In the genomic region with DNA sequence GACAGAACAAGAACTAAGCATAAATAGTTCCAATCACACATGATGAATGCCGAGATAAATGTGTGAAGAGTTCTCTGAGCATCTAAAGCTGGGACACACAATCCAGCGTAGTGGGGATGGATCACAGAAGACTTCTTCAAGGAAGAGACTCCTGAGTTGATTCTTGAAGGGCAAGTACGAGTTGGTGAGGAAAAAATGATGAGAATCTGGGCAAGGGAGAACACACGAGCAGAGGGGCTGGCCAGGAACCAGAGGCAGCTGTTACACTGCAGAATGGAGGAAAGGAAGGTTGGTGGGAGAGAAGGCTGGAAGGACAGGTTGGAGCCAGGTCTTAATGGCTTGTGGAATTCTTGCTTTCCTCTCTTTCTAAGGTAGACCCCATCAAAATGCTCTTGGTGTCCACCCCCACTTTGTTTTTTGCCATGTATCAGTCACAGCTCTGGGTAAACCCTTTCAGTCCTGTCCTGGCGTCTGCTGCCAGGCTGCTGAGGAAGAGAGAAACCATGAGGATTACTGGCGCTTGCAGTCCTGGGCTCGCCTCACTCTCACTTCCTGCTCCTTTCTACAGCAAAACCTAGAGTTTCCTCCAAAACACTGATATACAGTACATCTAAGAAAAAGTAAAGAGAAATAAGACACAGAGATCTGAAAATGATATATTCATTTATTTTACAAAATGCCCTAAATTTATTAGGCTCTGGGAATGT, we compare ENCODE assay signal across 12 cellular contexts.
A peak's percentile ranks its signal among the peaks of the same experiment; 100 is the strongest.
DNase-seq lines count a peak whose midpoint lies in the region; ATAC-seq, FAIRE-seq and TF ChIP-seq lines count a peak whose summit lies in the region.
"Had no signal": no experiment of that assay in that cellular context is flagged by ENCODE, and none has a peak within 500 bp of the region (broad histone marks: within the 10 kb centered on the region; RNA-seq: fewer than 3 reads in every experiment).

No MANE protein-coding gene starts in this region.

- SMC1A ChIA-PET in GM12878 (lab: Charles Lee; ENCODE audit: uncharacterized antibody, unreplicated experiment), result interaction anchor here (0.9 to 2.1 kb wide), 10 partner anchors 18 to 141 kb away, joined by 3 to 8 read pairs (median 3); no protein-coding TSS in a partner anchor

- H3K9me3 ChIP-seq in GM12878 (replicated peaks; ENCODE audit: control insufficient read depth, insufficient read depth, low read length), result no peaks in the 10 kb centered on the region
- H3K9me3 ChIP-seq in naive thymus-derived CD4-positive, alpha-beta T cell (ENCODE audit: control insufficient read depth in 2 of 3, low read length in 3 of 3), result no peaks in the 10 kb centered on the region
- H3K9me3 ChIP-seq: MG63 had no signal

- H3K27ac ChIP-seq in GM12878 (ENCODE audit: control insufficient read depth, insufficient read depth), result no peak overlapping the region
- H3K27ac ChIP-seq in RWPE1, result no peak overlapping the region
- H3K27ac ChIP-seq in naive thymus-derived CD4-positive, alpha-beta T cell (ENCODE audit: low read depth, low read length), result no peak overlapping the region

- no peak for TF ChIP-seq EP300 in GM12878 (IDR thresholded peaks at IDR 0.05; ENCODE audit: borderline replicate concordance in 1 of 2, control insufficient read depth in 1 of 2, low read depth in 2 of 2, low read length in 2 of 2)

- H3K27ac Mint-ChIP-seq in naive thymus-derived CD4-positive, alpha-beta T cell, result peak overlapping the region in 1 of 9 donors; percentile 29

- no peak for TF ChIP-seq POLR2A in GM12878 (IDR thresholded peaks at IDR 0.05; ENCODE audit: low read depth, low read length)

- TF ChIP-seq RAD21 in GM12878 (IDR thresholded peaks at IDR 0.05; ENCODE audit: insufficient read depth, low read depth, low read length), result 0 out of 2 replicates have a peak, but pooled peaks have one; percentile 5

- WGBS in GM12878 (ENCODE audit: insufficient coverage, insufficient replicate concordance, low lambda C conversion rate, missing lambda C conversion rate), result 42% methylated on average over 7 of the region's 7 CpGs

- peak; percentile 78 for ATAC-seq in GM18519 (IDR thresholded peaks at IDR 0.05; ENCODE audit: low FRiP score, unreplicated experiment)
- peak; percentile 98 for ATAC-seq in GM21423 (IDR thresholded peaks at IDR 0.05; ENCODE audit: unreplicated experiment)
- peak; percentile 82 for ATAC-seq in HG03066 (IDR thresholded peaks at IDR 0.05; ENCODE audit: low read depth, unreplicated experiment)
- peak; percentile 81 for ATAC-seq in GM12878
- ATAC-seq in naive thymus-derived CD4-positive, alpha-beta T cell, result no peak

- no peak overlapping the region for H3K4me3 ChIP-seq in GM12878
- H3K4me3 ChIP-seq in naive thymus-derived CD4-positive, alpha-beta T cell (ENCODE audit: low read length), result no peak overlapping the region
- H3K4me3 ChIP-seq: MG63 had no signal

- H3K4me1 ChIP-seq in GM12878 (ENCODE audit: control insufficient read depth, insufficient read depth, low read length), result peaks cover 2% of the 10 kb centered on the region; the same call in 1 of the 2 replicates
- no peaks in the 10 kb centered on the region for H3K4me1 ChIP-seq in naive thymus-derived CD4-positive, alpha-beta T cell (ENCODE audit: control insufficient read depth in 2 of 2, insufficient read depth in 2 of 2, low read length in 2 of 2)

- no peaks in the 10 kb centered on the region for H3K27me3 ChIP-seq in GM12878 (replicated peaks in 1 of 2; ENCODE audit: control insufficient read depth in 2 of 2, insufficient read depth in 2 of 2, low read length in 1 of 2)
- H3K27me3 ChIP-seq in naive thymus-derived CD4-positive, alpha-beta T cell (ENCODE audit: control insufficient read depth in 2 of 2, insufficient read depth in 2 of 2, low read length in 2 of 2), result no peaks in the 10 kb centered on the region
- H3K27me3 ChIP-seq: MG63 had no signal

- no peaks in the 10 kb centered on the region for H4K20me1 ChIP-seq in GM12878 (ENCODE audit: control insufficient read depth, insufficient read depth)

- intact Hi-C loops in GM12878 (cut with micrococcal nuclease; ENCODE audit: unreplicated experiment), result no loop called here
- intact Hi-C loops in naive thymus-derived CD4-positive, alpha-beta T cell (cut with micrococcal nuclease), result no loop called here

- RAD21 ChIA-PET in GM12878 (lab: Charles Lee; ENCODE audit: unreplicated experiment), result interaction anchor here (0.9 to 1.0 kb wide), 2 partner anchors 103 to 109 kb away, joined by 3 to 4 read pairs; no protein-coding TSS in a partner anchor

- peaks cover 4 to 31% (median 17%) of the 10 kb centered on the region in 5 donors for H3K36me3 Mint-ChIP-seq in naive thymus-derived CD4-positive, alpha-beta T cell

- no peak for FAIRE-seq in GM12878 (lab: Jason Lieb, UNC)

- DNase-seq in GM12878 (ENCODE audit: low read depth, low spot score), result peak; percentile 19
- no peak for DNase-seq in RWPE1 (ENCODE audit: low spot score)
- DNase-seq in naive thymus-derived CD4-positive, alpha-beta T cell, result no peak
- no peak for DNase-seq in D341Med (ENCODE audit: low spot score)
- no peak for DNase-seq in SIG-M5 (lab: John Stamatoyannopoulos, UW)
- DNase-seq: CD4-positive, alpha-beta memory T cell; erythroblast; islet precursor cell; MG63 had no signal

- BruUV-seq in GM12878 (replicated peaks; lab: Mats Ljungman, UMichigan), result no TSS peak

- H3K36me3 ChIP-seq in GM12878 (ENCODE audit: control insufficient read depth in 2 of 2, insufficient read depth in 2 of 2, low read length in 1 of 2), result peaks cover 2 to 7% of the 10 kb centered on the region in 2 experiments; a peak in 3 of 4 replicates
- H3K36me3 ChIP-seq in naive thymus-derived CD4-positive, alpha-beta T cell (ENCODE audit: control insufficient read depth in 2 of 3, insufficient read depth in 3 of 3, low read length in 3 of 3), result peaks cover 0 to 2% (median 0%) of the 10 kb centered on the region in 3 experiments
- H3K36me3 ChIP-seq: MG63 had no signal

- no peak overlapping the region for H3K9ac ChIP-seq in GM12878 (ENCODE audit: control insufficient read depth, insufficient read depth, low read length)

- TF ChIP-seq CTCF in GM12878 (IDR thresholded peaks at IDR 0.05 in 2 of 3, conservative IDR thresholded peaks at IDR 0.05 in 1 of 3; ENCODE audit: control insufficient read depth in 2 of 3, extremely low read depth in 1 of 3, insufficient read depth in 1 of 3, low read depth in 3 of 3, low read length in 3 of 3) (no peak), RWPE1 (conservative IDR thresholded peaks at IDR 0.05; ENCODE audit: low read depth) (no peak)

- no peaks in the 10 kb centered on the region for H3K27me3 Mint-ChIP-seq in naive thymus-derived CD4-positive, alpha-beta T cell
- H3K27me3 Mint-ChIP-seq: CD4-positive, alpha-beta memory T cell had no signal

- H2AFZ ChIP-seq in GM12878 (ENCODE audit: control insufficient read depth, low read depth, low read length), result no peak overlapping the region

- in situ Hi-C loops in GM12878 (cut with MboI), result no loop called here

- no peaks in the 10 kb centered on the region for H3K79me2 ChIP-seq in GM12878 (ENCODE audit: control insufficient read depth, insufficient read depth, low read length)

- no peaks in the 10 kb centered on the region for H3K9me3 Mint-ChIP-seq in naive thymus-derived CD4-positive, alpha-beta T cell
- H3K9me3 Mint-ChIP-seq: CD4-positive, alpha-beta memory T cell had no signal

- no peak overlapping the region for H3K4me3 Mint-ChIP-seq in naive thymus-derived CD4-positive, alpha-beta T cell
- H3K4me3 Mint-ChIP-seq: CD4-positive, alpha-beta memory T cell had no signal

- H3K4me2 ChIP-seq in GM12878 (ENCODE audit: control insufficient read depth, insufficient read depth), result no peak overlapping the region

- H3K4me1 Mint-ChIP-seq in naive thymus-derived CD4-positive, alpha-beta T cell, result peaks cover 0 to 16% (median 0%) of the 10 kb centered on the region in 7 donors

- POLR2A ChIA-PET in GM12878 (lab: Charles Lee) (interaction anchor here (0.8 kb wide), 1 partner anchor 250 kb away, joined by 3 read pairs; no protein-coding TSS in a partner anchor), RWPE1 (lab: Yijun Ruan, JAX; ENCODE audit: low non-redundant PET) (no interaction called here)
- POLR2A ChIA-PET in naive thymus-derived CD4-positive, alpha-beta T cell (lab: Charles Lee), result no interaction called here

- CTCF ChIA-PET in GM12878 (lab: Yijun Ruan, JAX), result interaction anchor here (1.1 kb wide), 1 partner anchor 138 kb away, joined by 3 read pairs; no protein-coding TSS in a partner anchor
- CTCF ChIA-PET in RWPE1 (lab: Yijun Ruan, JAX), result interaction anchor here (0.6 to 0.7 kb wide), 2 partner anchors 67 to 80 kb away, joined by 3 read pairs; no protein-coding TSS in a partner anchor
- CTCF ChIA-PET in naive thymus-derived CD4-positive, alpha-beta T cell (lab: Charles Lee), result no interaction called here

TF ChIP-seq in GM12878, 131 proteins besides CTCF, POLR2A, EP300 and RAD21:
- peak; percentile 58 for TF ChIP-seq SPI1 (IDR thresholded peaks at IDR 0.05; ENCODE audit: borderline replicate concordance, insufficient read depth, low read depth, low read length)
- 0 out of 2 replicates have a peak, but pooled peaks have one; percentile 13 for TF ChIP-seq RUNX3 (IDR thresholded peaks at IDR 0.05; ENCODE audit: low read length)
- TF ChIP-seq TARDBP (IDR thresholded peaks at IDR 0.05; ENCODE audit: borderline replicate concordance), result no peak
- TF ChIP-seq, protein P1, sequence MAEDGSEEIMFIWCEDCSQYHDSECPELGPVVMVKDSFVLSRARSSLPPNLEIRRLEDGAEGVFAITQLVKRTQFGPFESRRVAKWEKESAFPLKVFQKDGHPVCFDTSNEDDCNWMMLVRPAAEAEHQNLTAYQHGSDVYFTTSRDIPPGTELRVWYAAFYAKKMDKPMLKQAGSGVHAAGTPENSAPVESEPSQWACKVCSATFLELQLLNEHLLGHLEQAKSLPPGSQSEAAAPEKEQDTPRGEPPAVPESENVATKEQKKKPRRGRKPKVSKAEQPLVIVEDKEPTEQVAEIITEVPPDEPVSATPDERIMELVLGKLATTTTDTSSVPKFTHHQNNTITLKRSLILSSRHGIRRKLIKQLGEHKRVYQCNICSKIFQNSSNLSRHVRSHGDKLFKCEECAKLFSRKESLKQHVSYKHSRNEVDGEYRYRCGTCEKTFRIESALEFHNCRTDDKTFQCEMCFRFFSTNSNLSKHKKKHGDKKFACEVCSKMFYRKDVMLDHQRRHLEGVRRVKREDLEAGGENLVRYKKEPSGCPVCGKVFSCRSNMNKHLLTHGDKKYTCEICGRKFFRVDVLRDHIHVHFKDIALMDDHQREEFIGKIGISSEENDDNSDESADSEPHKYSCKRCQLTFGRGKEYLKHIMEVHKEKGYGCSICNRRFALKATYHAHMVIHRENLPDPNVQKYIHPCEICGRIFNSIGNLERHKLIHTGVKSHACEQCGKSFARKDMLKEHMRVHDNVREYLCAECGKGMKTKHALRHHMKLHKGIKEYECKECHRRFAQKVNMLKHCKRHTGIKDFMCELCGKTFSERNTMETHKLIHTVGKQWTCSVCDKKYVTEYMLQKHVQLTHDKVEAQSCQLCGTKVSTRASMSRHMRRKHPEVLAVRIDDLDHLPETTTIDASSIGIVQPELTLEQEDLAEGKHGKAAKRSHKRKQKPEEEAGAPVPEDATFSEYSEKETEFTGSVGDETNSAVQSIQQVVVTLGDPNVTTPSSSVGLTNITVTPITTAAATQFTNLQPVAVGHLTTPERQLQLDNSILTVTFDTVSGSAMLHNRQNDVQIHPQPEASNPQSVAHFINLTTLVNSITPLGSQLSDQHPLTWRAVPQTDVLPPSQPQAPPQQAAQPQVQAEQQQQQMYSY (CRISPR knock-in tag; IDR thresholded peaks at IDR 0.05), result no peak
- TF ChIP-seq EED (IDR thresholded peaks at IDR 0.05; ENCODE audit: low read depth), result peak; percentile 63
